1 cellular context compared by ENCODE assay signal in the genomic region with DNA sequence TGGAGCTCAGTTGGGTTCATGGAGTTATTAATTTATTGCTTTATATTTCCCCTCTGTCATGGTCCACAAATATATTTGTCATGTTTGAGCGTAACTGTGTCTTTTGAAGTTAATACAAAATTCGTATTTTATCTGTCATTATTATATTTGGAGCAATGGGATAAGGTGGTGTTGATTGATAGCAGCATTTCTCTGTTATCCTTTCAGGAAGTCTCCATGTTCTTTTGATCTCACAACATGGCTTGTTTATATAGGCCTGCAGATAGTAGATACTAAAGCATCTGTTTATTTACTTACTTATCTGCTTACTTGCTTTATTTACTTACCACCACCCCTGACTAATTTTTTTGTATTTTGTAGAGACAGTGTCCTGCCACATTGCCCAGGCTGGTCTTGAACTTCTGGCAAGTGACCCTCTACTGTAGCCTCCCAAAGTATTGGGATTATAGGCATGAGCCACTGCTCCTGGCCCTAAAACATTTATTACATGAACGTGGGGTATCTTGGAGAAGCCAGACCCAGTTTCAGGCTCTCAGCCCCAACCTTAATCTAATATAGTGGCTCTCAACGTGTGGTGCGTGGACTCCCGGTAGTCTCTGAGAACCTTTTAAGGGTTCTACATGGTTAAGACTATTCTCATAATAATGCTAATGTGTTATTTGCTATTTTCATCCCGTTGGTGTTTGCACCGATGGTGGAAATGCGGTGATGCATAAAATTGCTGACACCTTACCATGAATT.
TF ChIP-seq lines count a peak whose summit lies in the region.

No MANE protein-coding gene starts in this region.

TF ChIP-seq in HepG2, 621 proteins besides CTCF, POLR2A, EP300 and RAD21 (continued from another document and continues in another):
- TF ChIP-seq, protein P1, sequence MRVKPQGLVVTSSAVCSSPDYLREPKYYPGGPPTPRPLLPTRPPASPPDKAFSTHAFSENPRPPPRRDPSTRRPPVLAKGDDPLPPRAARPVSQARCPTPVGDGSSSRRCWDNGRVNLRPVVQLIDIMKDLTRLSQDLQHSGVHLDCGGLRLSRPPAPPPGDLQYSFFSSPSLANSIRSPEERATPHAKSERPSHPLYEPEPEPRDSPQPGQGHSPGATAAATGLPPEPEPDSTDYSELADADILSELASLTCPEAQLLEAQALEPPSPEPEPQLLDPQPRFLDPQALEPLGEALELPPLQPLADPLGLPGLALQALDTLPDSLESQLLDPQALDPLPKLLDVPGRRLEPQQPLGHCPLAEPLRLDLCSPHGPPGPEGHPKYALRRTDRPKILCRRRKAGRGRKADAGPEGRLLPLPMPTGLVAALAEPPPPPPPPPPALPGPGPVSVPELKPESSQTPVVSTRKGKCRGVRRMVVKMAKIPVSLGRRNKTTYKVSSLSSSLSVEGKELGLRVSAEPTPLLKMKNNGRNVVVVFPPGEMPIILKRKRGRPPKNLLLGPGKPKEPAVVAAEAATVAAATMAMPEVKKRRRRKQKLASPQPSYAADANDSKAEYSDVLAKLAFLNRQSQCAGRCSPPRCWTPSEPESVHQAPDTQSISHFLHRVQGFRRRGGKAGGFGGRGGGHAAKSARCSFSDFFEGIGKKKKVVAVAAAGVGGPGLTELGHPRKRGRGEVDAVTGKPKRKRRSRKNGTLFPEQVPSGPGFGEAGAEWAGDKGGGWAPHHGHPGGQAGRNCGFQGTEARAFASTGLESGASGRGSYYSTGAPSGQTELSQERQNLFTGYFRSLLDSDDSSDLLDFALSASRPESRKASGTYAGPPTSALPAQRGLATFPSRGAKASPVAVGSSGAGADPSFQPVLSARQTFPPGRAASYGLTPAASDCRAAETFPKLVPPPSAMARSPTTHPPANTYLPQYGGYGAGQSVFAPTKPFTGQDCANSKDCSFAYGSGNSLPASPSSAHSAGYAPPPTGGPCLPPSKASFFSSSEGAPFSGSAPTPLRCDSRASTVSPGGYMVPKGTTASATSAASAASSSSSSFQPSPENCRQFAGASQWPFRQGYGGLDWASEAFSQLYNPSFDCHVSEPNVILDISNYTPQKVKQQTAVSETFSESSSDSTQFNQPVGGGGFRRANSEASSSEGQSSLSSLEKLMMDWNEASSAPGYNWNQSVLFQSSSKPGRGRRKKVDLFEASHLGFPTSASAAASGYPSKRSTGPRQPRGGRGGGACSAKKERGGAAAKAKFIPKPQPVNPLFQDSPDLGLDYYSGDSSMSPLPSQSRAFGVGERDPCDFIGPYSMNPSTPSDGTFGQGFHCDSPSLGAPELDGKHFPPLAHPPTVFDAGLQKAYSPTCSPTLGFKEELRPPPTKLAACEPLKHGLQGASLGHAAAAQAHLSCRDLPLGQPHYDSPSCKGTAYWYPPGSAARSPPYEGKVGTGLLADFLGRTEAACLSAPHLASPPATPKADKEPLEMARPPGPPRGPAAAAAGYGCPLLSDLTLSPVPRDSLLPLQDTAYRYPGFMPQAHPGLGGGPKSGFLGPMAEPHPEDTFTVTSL (CRISPR knock-in tag; IDR thresholded peaks at IDR 0.05; ENCODE audit: borderline replicate concordance), result no peak
- no peak for TF ChIP-seq FOXM1 (CRISPR knock-in tag; IDR thresholded peaks at IDR 0.05)
- peak; percentile 80 for TF ChIP-seq FOXA3 (CRISPR knock-in tag; IDR thresholded peaks at IDR 0.05)
- TF ChIP-seq GATAD1 (CRISPR knock-in tag; IDR thresholded peaks at IDR 0.05), result no peak
- TF ChIP-seq, protein P2, sequence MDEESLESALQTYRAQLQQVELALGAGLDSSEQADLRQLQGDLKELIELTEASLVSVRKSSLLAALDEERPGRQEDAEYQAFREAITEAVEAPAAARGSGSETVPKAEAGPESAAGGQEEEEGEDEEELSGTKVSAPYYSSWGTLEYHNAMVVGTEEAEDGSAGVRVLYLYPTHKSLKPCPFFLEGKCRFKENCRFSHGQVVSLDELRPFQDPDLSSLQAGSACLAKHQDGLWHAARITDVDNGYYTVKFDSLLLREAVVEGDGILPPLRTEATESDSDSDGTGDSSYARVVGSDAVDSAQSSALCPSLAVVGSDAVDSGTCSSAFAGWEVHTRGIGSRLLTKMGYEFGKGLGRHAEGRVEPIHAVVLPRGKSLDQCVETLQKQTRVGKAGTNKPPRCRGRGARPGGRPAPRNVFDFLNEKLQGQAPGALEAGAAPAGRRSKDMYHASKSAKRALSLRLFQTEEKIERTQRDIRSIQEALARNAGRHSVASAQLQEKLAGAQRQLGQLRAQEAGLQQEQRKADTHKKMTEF (CRISPR knock-in tag; IDR thresholded peaks at IDR 0.05), result no peak
- TF ChIP-seq, protein P3, sequence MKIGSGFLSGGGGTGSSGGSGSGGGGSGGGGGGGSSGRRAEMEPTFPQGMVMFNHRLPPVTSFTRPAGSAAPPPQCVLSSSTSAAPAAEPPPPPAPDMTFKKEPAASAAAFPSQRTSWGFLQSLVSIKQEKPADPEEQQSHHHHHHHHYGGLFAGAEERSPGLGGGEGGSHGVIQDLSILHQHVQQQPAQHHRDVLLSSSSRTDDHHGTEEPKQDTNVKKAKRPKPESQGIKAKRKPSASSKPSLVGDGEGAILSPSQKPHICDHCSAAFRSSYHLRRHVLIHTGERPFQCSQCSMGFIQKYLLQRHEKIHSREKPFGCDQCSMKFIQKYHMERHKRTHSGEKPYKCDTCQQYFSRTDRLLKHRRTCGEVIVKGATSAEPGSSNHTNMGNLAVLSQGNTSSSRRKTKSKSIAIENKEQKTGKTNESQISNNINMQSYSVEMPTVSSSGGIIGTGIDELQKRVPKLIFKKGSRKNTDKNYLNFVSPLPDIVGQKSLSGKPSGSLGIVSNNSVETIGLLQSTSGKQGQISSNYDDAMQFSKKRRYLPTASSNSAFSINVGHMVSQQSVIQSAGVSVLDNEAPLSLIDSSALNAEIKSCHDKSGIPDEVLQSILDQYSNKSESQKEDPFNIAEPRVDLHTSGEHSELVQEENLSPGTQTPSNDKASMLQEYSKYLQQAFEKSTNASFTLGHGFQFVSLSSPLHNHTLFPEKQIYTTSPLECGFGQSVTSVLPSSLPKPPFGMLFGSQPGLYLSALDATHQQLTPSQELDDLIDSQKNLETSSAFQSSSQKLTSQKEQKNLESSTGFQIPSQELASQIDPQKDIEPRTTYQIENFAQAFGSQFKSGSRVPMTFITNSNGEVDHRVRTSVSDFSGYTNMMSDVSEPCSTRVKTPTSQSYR (CRISPR knock-in tag; IDR thresholded peaks at IDR 0.05; ENCODE audit: borderline replicate concordance), result no peak
- peak; percentile 36 for TF ChIP-seq TBL1XR1 (IDR thresholded peaks at IDR 0.05; ENCODE audit: borderline replicate concordance, low read length, partially characterized antibody)
- TF ChIP-seq GABPB1 (CRISPR knock-in tag; IDR thresholded peaks at IDR 0.05), result no peak
- no peak for TF ChIP-seq SRY (CRISPR knock-in tag; IDR thresholded peaks at IDR 0.05)
- 0 out of 2 replicates have a peak, but pooled peaks have one; percentile 67 for TF ChIP-seq ZNF256 (CRISPR knock-in tag; conservative IDR thresholded peaks at IDR 0.05)
- TF ChIP-seq MTF2 (CRISPR knock-in tag; IDR thresholded peaks at IDR 0.05; ENCODE audit: borderline replicate concordance), result no peak
- TF ChIP-seq ZNF773 (CRISPR knock-in tag; IDR thresholded peaks at IDR 0.05; ENCODE audit: borderline replicate concordance), result no peak
- TF ChIP-seq, protein P4, sequence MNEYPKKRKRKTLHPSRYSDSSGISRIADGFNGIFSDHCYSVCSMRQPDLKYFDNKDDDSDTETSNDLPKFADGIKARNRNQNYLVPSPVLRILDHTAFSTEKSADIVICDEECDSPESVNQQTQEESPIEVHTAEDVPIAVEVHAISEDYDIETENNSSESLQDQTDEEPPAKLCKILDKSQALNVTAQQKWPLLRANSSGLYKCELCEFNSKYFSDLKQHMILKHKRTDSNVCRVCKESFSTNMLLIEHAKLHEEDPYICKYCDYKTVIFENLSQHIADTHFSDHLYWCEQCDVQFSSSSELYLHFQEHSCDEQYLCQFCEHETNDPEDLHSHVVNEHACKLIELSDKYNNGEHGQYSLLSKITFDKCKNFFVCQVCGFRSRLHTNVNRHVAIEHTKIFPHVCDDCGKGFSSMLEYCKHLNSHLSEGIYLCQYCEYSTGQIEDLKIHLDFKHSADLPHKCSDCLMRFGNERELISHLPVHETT (CRISPR knock-in tag; conservative IDR thresholded peaks at IDR 0.05), result no peak
- TF ChIP-seq, protein P5, sequence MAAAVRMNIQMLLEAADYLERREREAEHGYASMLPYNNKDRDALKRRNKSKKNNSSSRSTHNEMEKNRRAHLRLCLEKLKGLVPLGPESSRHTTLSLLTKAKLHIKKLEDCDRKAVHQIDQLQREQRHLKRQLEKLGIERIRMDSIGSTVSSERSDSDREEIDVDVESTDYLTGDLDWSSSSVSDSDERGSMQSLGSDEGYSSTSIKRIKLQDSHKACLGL (CRISPR knock-in tag; IDR thresholded peaks at IDR 0.05), result no peak
- TF ChIP-seq, protein P6, sequence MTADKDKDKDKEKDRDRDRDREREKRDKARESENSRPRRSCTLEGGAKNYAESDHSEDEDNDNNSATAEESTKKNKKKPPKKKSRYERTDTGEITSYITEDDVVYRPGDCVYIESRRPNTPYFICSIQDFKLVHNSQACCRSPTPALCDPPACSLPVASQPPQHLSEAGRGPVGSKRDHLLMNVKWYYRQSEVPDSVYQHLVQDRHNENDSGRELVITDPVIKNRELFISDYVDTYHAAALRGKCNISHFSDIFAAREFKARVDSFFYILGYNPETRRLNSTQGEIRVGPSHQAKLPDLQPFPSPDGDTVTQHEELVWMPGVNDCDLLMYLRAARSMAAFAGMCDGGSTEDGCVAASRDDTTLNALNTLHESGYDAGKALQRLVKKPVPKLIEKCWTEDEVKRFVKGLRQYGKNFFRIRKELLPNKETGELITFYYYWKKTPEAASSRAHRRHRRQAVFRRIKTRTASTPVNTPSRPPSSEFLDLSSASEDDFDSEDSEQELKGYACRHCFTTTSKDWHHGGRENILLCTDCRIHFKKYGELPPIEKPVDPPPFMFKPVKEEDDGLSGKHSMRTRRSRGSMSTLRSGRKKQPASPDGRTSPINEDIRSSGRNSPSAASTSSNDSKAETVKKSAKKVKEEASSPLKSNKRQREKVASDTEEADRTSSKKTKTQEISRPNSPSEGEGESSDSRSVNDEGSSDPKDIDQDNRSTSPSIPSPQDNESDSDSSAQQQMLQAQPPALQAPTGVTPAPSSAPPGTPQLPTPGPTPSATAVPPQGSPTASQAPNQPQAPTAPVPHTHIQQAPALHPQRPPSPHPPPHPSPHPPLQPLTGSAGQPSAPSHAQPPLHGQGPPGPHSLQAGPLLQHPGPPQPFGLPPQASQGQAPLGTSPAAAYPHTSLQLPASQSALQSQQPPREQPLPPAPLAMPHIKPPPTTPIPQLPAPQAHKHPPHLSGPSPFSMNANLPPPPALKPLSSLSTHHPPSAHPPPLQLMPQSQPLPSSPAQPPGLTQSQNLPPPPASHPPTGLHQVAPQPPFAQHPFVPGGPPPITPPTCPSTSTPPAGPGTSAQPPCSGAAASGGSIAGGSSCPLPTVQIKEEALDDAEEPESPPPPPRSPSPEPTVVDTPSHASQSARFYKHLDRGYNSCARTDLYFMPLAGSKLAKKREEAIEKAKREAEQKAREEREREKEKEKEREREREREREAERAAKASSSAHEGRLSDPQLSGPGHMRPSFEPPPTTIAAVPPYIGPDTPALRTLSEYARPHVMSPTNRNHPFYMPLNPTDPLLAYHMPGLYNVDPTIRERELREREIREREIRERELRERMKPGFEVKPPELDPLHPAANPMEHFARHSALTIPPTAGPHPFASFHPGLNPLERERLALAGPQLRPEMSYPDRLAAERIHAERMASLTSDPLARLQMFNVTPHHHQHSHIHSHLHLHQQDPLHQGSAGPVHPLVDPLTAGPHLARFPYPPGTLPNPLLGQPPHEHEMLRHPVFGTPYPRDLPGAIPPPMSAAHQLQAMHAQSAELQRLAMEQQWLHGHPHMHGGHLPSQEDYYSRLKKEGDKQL (CRISPR knock-in tag; IDR thresholded peaks at IDR 0.05; ENCODE audit: low read depth), result no peak
- TF ChIP-seq TMF1 (CRISPR knock-in tag; IDR thresholded peaks at IDR 0.05; ENCODE audit: low read depth), result no peak
- no peak for TF ChIP-seq ZNF850 (CRISPR knock-in tag; conservative IDR thresholded peaks at IDR 0.05)
- no peak for TF ChIP-seq ZFY (CRISPR knock-in tag; IDR thresholded peaks at IDR 0.05)
- TF ChIP-seq SOX13 (IDR thresholded peaks at IDR 0.05), result no peak
- TF ChIP-seq SOX13 (CRISPR knock-in tag; conservative IDR thresholded peaks at IDR 0.05 in 1 of 2, IDR thresholded peaks at IDR 0.05 in 1 of 2), result 0 out of 4 replicates have a peak, but pooled peaks of 1 of the 2 experiments have one; percentile 32
- TF ChIP-seq, protein P7, sequence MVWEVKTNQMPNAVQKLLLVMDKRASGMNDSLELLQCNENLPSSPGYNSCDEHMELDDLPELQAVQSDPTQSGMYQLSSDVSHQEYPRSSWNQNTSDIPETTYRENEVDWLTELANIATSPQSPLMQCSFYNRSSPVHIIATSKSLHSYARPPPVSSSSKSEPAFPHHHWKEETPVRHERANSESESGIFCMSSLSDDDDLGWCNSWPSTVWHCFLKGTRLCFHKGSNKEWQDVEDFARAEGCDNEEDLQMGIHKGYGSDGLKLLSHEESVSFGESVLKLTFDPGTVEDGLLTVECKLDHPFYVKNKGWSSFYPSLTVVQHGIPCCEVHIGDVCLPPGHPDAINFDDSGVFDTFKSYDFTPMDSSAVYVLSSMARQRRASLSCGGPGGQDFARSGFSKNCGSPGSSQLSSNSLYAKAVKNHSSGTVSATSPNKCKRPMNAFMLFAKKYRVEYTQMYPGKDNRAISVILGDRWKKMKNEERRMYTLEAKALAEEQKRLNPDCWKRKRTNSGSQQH (CRISPR knock-in tag; IDR thresholded peaks at IDR 0.05; ENCODE audit: low read depth), result no peak
- no peak for TF ChIP-seq ZFP37 (CRISPR knock-in tag; IDR thresholded peaks at IDR 0.05; ENCODE audit: borderline replicate concordance)
- TF ChIP-seq, protein P8, sequence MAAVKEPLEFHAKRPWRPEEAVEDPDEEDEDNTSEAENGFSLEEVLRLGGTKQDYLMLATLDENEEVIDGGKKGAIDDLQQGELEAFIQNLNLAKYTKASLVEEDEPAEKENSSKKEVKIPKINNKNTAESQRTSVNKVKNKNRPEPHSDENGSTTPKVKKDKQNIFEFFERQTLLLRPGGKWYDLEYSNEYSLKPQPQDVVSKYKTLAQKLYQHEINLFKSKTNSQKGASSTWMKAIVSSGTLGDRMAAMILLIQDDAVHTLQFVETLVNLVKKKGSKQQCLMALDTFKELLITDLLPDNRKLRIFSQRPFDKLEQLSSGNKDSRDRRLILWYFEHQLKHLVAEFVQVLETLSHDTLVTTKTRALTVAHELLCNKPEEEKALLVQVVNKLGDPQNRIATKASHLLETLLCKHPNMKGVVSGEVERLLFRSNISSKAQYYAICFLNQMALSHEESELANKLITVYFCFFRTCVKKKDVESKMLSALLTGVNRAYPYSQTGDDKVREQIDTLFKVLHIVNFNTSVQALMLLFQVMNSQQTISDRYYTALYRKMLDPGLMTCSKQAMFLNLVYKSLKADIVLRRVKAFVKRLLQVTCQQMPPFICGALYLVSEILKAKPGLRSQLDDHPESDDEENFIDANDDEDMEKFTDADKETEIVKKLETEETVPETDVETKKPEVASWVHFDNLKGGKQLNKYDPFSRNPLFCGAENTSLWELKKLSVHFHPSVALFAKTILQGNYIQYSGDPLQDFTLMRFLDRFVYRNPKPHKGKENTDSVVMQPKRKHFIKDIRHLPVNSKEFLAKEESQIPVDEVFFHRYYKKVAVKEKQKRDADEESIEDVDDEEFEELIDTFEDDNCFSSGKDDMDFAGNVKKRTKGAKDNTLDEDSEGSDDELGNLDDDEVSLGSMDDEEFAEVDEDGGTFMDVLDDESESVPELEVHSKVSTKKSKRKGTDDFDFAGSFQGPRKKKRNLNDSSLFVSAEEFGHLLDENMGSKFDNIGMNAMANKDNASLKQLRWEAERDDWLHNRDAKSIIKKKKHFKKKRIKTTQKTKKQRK (IDR thresholded peaks at IDR 0.05; ENCODE audit: low read length), result no peak
- no peak for TF ChIP-seq TRIM24 (CRISPR knock-in tag; IDR thresholded peaks at IDR 0.05)
